26 cellular contexts compared by ENCODE assay signal in genomic region chr2:235914756-235915155, GRCh38.
"Had no signal": no experiment of that assay in that cellular context is flagged by ENCODE, and none has a peak within 500 bp of the region (broad histone marks: within the 10 kb centered on the region; RNA-seq: fewer than 3 reads in every experiment).

No MANE protein-coding gene starts in this region.

- H3K4me1 Mint-ChIP-seq: activated CD4-positive, alpha-beta memory T cell treated with anti-CD3 and anti-CD28 coated beads, Interleukin-2, amount 10 ng/mL, durations not matched to agents 7 days and 5 days; activated CD4-positive, alpha-beta T cell treated with anti-CD3 and anti-CD28 coated beads, Interleukin-2, amount 10 ng/mL, durations not matched to agents 7 days and 5 days; activated naive CD4-positive, alpha-beta T cell treated with anti-CD3 and anti-CD28 coated beads, Interleukin-2, amount 50 U/mL, for 24 hours; activated naive CD8-positive, alpha-beta T cell treated with anti-CD3 and anti-CD28 coated beads for 36 hours had no signal

- H3K9me3 Mint-ChIP-seq: activated CD4-positive, alpha-beta memory T cell treated with anti-CD3 and anti-CD28 coated beads, Interleukin-2, amount 10 ng/mL, durations not matched to agents 7 days and 5 days; activated CD4-positive, alpha-beta T cell treated with anti-CD3 and anti-CD28 coated beads, Interleukin-2, amount 10 ng/mL, durations not matched to agents 7 days and 5 days had no signal

- H3K9me3 ChIP-seq: ascending aorta, breast epithelium, colonic mucosa had no signal

- H3K4me3 Mint-ChIP-seq: activated CD4-positive, alpha-beta memory T cell treated with anti-CD3 and anti-CD28 coated beads, Interleukin-2, amount 10 ng/mL, durations not matched to agents 7 days and 5 days; activated CD4-positive, alpha-beta T cell treated with anti-CD3 and anti-CD28 coated beads, Interleukin-2, amount 10 ng/mL, durations not matched to agents 7 days and 5 days; activated naive CD4-positive, alpha-beta T cell treated with anti-CD3 and anti-CD28 coated beads for 36 hours; activated naive CD4-positive, alpha-beta T cell treated with anti-CD3 and anti-CD28 coated beads, Interleukin-2, amount 50 U/mL, for 24 hours; activated naive CD8-positive, alpha-beta T cell treated with anti-CD3 and anti-CD28 coated beads for 36 hours; activated T-cell treated with anti-CD3 and anti-CD28 coated beads, Interleukin-2, amount 50 U/mL, for 4 hours; brain; WTC11 had no signal

- H3K36me3 ChIP-seq: breast epithelium, cardiac muscle cell, colonic mucosa had no signal

- H3K36me3 Mint-ChIP-seq: activated naive CD4-positive, alpha-beta T cell treated with anti-CD3 and anti-CD28 coated beads, Interleukin-2, amount 50 U/mL, for 24 hours; activated naive CD8-positive, alpha-beta T cell treated with anti-CD3 and anti-CD28 coated beads for 36 hours had no signal

- H3K4me3 ChIP-seq: ascending aorta, breast epithelium, cardiac muscle cell, colonic mucosa, heart left ventricle had no signal

- H3K27me3 ChIP-seq: ascending aorta, breast epithelium, cardiac muscle cell, colonic mucosa, heart left ventricle had no signal

- H3K4me1 ChIP-seq: ascending aorta, breast epithelium, colonic mucosa, heart left ventricle had no signal

- ATAC-seq: activated T-cell treated with anti-CD3 and anti-CD28 coated beads, Interleukin-2, amount 50 U/mL, for 4 hours; esophagus mucosa; heart left ventricle; WTC11 had no signal

- DNase-seq: activated CD4-positive, alpha-beta memory T cell treated with anti-CD3 and anti-CD28 coated beads, Interleukin-2, amount 10 ng/mL, durations not matched to agents 7 days and 5 days; activated CD4-positive, alpha-beta T cell treated with anti-CD3 and anti-CD28 coated beads for 1 hour; activated CD4-positive, alpha-beta T cell treated with anti-CD3 and anti-CD28 coated beads for 4 hours; activated CD4-positive, alpha-beta T cell treated with anti-CD3 and anti-CD28 coated beads, Interleukin-2, amount 10 ng/mL, durations not matched to agents 7 days and 5 days; activated CD4-positive, alpha-beta T cell treated with anti-CD3 and anti-CD28 coated beads, Interleukin-2, amount 50 U/mL, for 4 hours; activated CD8-positive, alpha-beta memory T cell treated with anti-CD3 and anti-CD28 coated beads, Interleukin-2, amount 50 U/mL, for 48 hours; activated effector memory CD4-positive, alpha-beta T cell treated with anti-CD3 and anti-CD28 coated beads, Interleukin-2, amount 50 U/mL, for 16 hours; activated naive CD4-positive, alpha-beta T cell treated with anti-CD3 and anti-CD28 coated beads for 36 hours; activated naive CD8-positive, alpha-beta T cell treated with anti-CD3 and anti-CD28 coated beads for 36 hours; activated T-cell treated with anti-CD3 and anti-CD28 coated beads, Interleukin-2, amount 50 U/mL, for 4 hours; central memory CD4-positive, alpha-beta T cell; cerebellar nuclear complex; colonic mucosa; effector CD8-positive, alpha-beta T cell; foreskin fibroblast; heart left ventricle; T-helper 2 cell had no signal

- H3K27me3 Mint-ChIP-seq: activated CD4-positive, alpha-beta memory T cell treated with anti-CD3 and anti-CD28 coated beads, Interleukin-2, amount 10 ng/mL, durations not matched to agents 7 days and 5 days; activated CD4-positive, alpha-beta T cell treated with anti-CD3 and anti-CD28 coated beads, Interleukin-2, amount 10 ng/mL, durations not matched to agents 7 days and 5 days had no signal

- H3K27ac Mint-ChIP-seq: activated CD4-positive, alpha-beta memory T cell treated with anti-CD3 and anti-CD28 coated beads, Interleukin-2, amount 10 ng/mL, durations not matched to agents 7 days and 5 days; activated CD4-positive, alpha-beta T cell treated with anti-CD3 and anti-CD28 coated beads, Interleukin-2, amount 10 ng/mL, durations not matched to agents 7 days and 5 days; activated naive CD4-positive, alpha-beta T cell treated with anti-CD3 and anti-CD28 coated beads for 36 hours; activated naive CD4-positive, alpha-beta T cell treated with anti-CD3 and anti-CD28 coated beads, Interleukin-2, amount 50 U/mL, for 24 hours; activated naive CD8-positive, alpha-beta T cell treated with anti-CD3 and anti-CD28 coated beads for 36 hours; activated T-helper 2 cell treated with anti-CD3 and anti-CD28 coated beads, Interferon-gamma antibody, Interleukin-2, Interleukin-4, amounts not matched to agents 10 μg/mL and 5 μg/mL and 100 μg/mL, durations not matched to agents 14 hours and 24 hours and 36 hours; brain; WTC11 had no signal

- H3K27ac ChIP-seq: ascending aorta, breast epithelium, cardiac muscle cell, colonic mucosa, heart left ventricle, VCaP had no signal
